In the genomic region with DNA sequence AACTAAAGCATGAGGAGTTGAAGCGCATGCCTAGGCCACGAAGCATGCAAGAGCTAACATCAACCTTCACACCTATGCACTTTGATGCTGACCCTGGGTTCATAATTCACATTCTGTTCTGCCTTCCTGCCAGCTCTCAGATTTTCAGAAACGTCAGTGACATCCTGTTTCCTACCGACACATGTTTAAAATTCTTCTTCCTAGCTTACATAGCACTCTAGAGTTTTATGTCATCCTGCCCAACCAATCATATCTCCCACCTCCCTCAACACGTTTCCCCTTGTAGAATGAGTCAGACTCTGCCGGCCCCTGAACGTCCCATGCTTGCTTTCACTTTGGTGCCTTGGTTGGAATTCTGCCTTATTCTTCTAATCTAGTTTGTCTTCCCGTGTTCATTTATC, we compare ENCODE assay signal across 9 cellular contexts.
DNase-seq lines count a peak whose midpoint lies in the region; ATAC-seq and TF ChIP-seq lines count a peak whose summit lies in the region.
"Had no signal": no experiment of that assay in that cellular context is flagged by ENCODE, and none has a peak within 500 bp of the region (broad histone marks: within the 10 kb centered on the region; RNA-seq: fewer than 3 reads in every experiment).

No MANE protein-coding gene starts in this region.

- no peak for TF ChIP-seq CTCF in foreskin keratinocyte (conservative IDR thresholded peaks at IDR 0.05)
- no peak for TF ChIP-seq CTCF in BE2C (IDR thresholded peaks at IDR 0.05; ENCODE audit: low read depth, low read length)

- H3K9me3 ChIP-seq in BE2C: no peaks in the 10 kb centered on the region

- ATAC-seq in GM18868 (IDR thresholded peaks at IDR 0.05; ENCODE audit: unreplicated experiment) (peak; percentile 82), HG02981 (IDR thresholded peaks at IDR 0.05; ENCODE audit: unreplicated experiment) (peak; percentile 84), foreskin keratinocyte (peak; percentile 70)

- no peak overlapping the region for H3K4me3 ChIP-seq in BE2C (ENCODE audit: low read depth, low read length)
- H3K4me3 ChIP-seq: SK-N-MC had no signal

- peak; percentile 38 to 49 for DNase-seq in activated CD4-positive, alpha-beta T cell treated with anti-CD3 and anti-CD28 coated beads, Interleukin-2, amount 50 U/mL, for 48 hours
- peak in 1 of 2 donors; percentile 61 for DNase-seq in foreskin keratinocyte
- peak; percentile 57 for DNase-seq in stimulated activated CD4-positive, alpha-beta T cell treated with anti-CD3 and anti-CD28 coated beads, Interleukin-4, amount 100 ng/mL, for 24 hours
- no peak for DNase-seq in BE2C
- DNase-seq in occipital lobe (lab: John Stamatoyannopoulos, UW): no peak
- no peak for DNase-seq in NCI-H146 (lab: John Stamatoyannopoulos, UW)

- H3K4me1 ChIP-seq in foreskin keratinocyte (peaks cover 3% of the 10 kb centered on the region), BE2C (peaks cover 5% of the 10 kb centered on the region; the same call in 1 of the 2 replicates)

- H3K27ac ChIP-seq in foreskin keratinocyte: no peak overlapping the region
- H3K27ac ChIP-seq: SK-N-MC had no signal

- no peaks in the 10 kb centered on the region for H3K36me3 ChIP-seq in BE2C

- no peaks in the 10 kb centered on the region for H3K27me3 ChIP-seq in foreskin keratinocyte
- H3K27me3 ChIP-seq in BE2C: no peaks in the 10 kb centered on the region

Comparison
In these comparisons a context has a peak if more than half of its experiments do, and no peak if none do; other contexts are left out.
1. DNase-seq: peak in activated CD4-positive, alpha-beta T cell treated with anti-CD3 and anti-CD28 coated beads, Interleukin-2, amount 50 U/mL, for 48 hours (2 of 2) and stimulated activated CD4-positive, alpha-beta T cell treated with anti-CD3 and anti-CD28 coated beads, Interleukin-4, amount 100 ng/mL, for 24 hours (single experiment); none in BE2C (single experiment), occipital lobe (single experiment) and NCI-H146 (single experiment).
2. Peak in every context shown above with its lines, with median percentiles within 50 percentile points of each other: ATAC-seq.